9 cellular contexts compared by ENCODE assay signal in genomic region chr11:65640483-65641207, GRCh38. TPM values are rescaled to one million over a fixed set of nuclear protein-coding genes. Genes with fewer than 3 reads are reported as not detected.
DNase-seq lines count a peak whose midpoint lies in the region; ATAC-seq and TF ChIP-seq lines count a peak whose summit lies in the region.
"Had no signal": no experiment of that assay in that cellular context is flagged by ENCODE, and none has a peak within 500 bp of the region (broad histone marks: within the 10 kb centered on the region; RNA-seq: fewer than 3 reads in every experiment).

No MANE protein-coding gene starts in this region.

- no peaks in the 10 kb centered on the region for H3K9me3 Mint-ChIP-seq in activated CD8-positive, alpha-beta T cell treated with anti-CD3 and anti-CD28 coated beads for 36 hours
- H3K9me3 Mint-ChIP-seq in stimulated activated naive CD8-positive, alpha-beta T cell treated with anti-CD3 and anti-CD28 coated beads, Interleukin-15, Interleukin-2, amounts not matched to agents 100 ng/mL and 50 ng/mL, for 24 hours: no peaks in the 10 kb centered on the region
- H3K9me3 Mint-ChIP-seq: neural crest cell had no signal

- H3K4me3 Mint-ChIP-seq in activated CD8-positive, alpha-beta T cell treated with anti-CD3 and anti-CD28 coated beads for 36 hours: peak overlapping the region; percentile 77
- H3K4me3 Mint-ChIP-seq in stimulated activated naive CD8-positive, alpha-beta T cell treated with anti-CD3 and anti-CD28 coated beads, Interleukin-15, Interleukin-2, amounts not matched to agents 100 ng/mL and 50 ng/mL, for 24 hours: peak overlapping the region; percentile 96

- peak; percentile 60 for DNase-seq in activated CD8-positive, alpha-beta T cell treated with anti-CD3 and anti-CD28 coated beads for 36 hours
- peak; percentile 94 for DNase-seq in cardiac septum (ENCODE audit: low spot score)
- no peak for DNase-seq in RKO (ENCODE audit: low spot score)
- no peak for DNase-seq in NCI-H82 treated with DMSO at 0.1 percent for 48 hours (lab: John Stamatoyannopoulos, UW; ENCODE audit: unreplicated experiment)
- no peak for DNase-seq in HUDEP-2 (lab: John Stamatoyannopoulos, UW; ENCODE audit: unreplicated experiment in 76 of 76)
- no peak for DNase-seq in GM10248 (ENCODE audit: extremely low spot score)

- peaks cover 59% of the 10 kb centered on the region for H3K36me3 Mint-ChIP-seq in activated CD8-positive, alpha-beta T cell treated with anti-CD3 and anti-CD28 coated beads for 36 hours (ENCODE audit: low read depth)
- H3K36me3 Mint-ChIP-seq in stimulated activated naive CD8-positive, alpha-beta T cell treated with anti-CD3 and anti-CD28 coated beads, Interleukin-15, Interleukin-2, amounts not matched to agents 100 ng/mL and 50 ng/mL, for 24 hours (ENCODE audit: low read depth): peaks cover 28% of the 10 kb centered on the region

- H3K27me3 Mint-ChIP-seq in activated CD8-positive, alpha-beta T cell treated with anti-CD3 and anti-CD28 coated beads for 36 hours: no peaks in the 10 kb centered on the region
- H3K27me3 Mint-ChIP-seq in stimulated activated naive CD8-positive, alpha-beta T cell treated with anti-CD3 and anti-CD28 coated beads, Interleukin-15, Interleukin-2, amounts not matched to agents 100 ng/mL and 50 ng/mL, for 24 hours: no peaks in the 10 kb centered on the region

- TF ChIP-seq CTCF in activated CD8-positive, alpha-beta T cell treated with anti-CD3 and anti-CD28 coated beads for 36 hours (IDR thresholded peaks at IDR 0.05): no peak
- no peak for TF ChIP-seq CTCF in GM10248 (IDR thresholded peaks at IDR 0.05; ENCODE audit: control extremely low read depth, extremely low read depth, low read depth, missing control alignments)

- CTCF ChIA-PET in activated CD8-positive, alpha-beta T cell treated with anti-CD3 and anti-CD28 coated beads for 36 hours (lab: Charles Lee): interaction anchor here (1.6 to 3.2 kb wide), 3 partner anchors 12 to 71 kb away, joined by 5 to 17 read pairs (median 11); no protein-coding TSS in a partner anchor
- CTCF ChIA-PET in GM10248 (lab: Yijun Ruan, JAX): interaction anchor here (1.0 to 5.7 kb wide), 4 partner anchors 8 to 249 kb away, joined by 3 to 54 read pairs (median 4); no protein-coding TSS in a partner anchor

- POLR2A ChIA-PET in activated CD8-positive, alpha-beta T cell treated with anti-CD3 and anti-CD28 coated beads for 36 hours (lab: Charles Lee): interaction anchor here (1.0 to 23.0 kb wide), 7 partner anchors 14 to 142 kb away, joined by 3 to 320 read pairs (median 5); partner anchors contain the start of genes KAT5, MALAT1, PCNX3 and RELA
- POLR2A ChIA-PET in GM10248 (lab: Yijun Ruan, JAX): interaction anchor here (5.2 kb wide), 1 partner anchor 12 kb away, joined by 31 read pairs; no protein-coding TSS in a partner anchor

- intact Hi-C loops in activated CD8-positive, alpha-beta T cell treated with anti-CD3 and anti-CD28 coated beads for 36 hours (cut with micrococcal nuclease): no loop called here
- intact Hi-C loops in cardiac septum (cut with DNase I): no loop called here

- peak; percentile 15 for ATAC-seq in HG03139 (IDR thresholded peaks at IDR 0.05; ENCODE audit: unreplicated experiment)
- ATAC-seq in activated CD8-positive, alpha-beta T cell treated with anti-CD3 and anti-CD28 coated beads for 36 hours: no peak

- H3K4me1 Mint-ChIP-seq in activated CD8-positive, alpha-beta T cell treated with anti-CD3 and anti-CD28 coated beads for 36 hours (ENCODE audit: low read depth): peaks cover 37% of the 10 kb centered on the region
- peaks cover 50% of the 10 kb centered on the region for H3K4me1 Mint-ChIP-seq in stimulated activated naive CD8-positive, alpha-beta T cell treated with anti-CD3 and anti-CD28 coated beads, Interleukin-15, Interleukin-2, amounts not matched to agents 100 ng/mL and 50 ng/mL, for 24 hours (ENCODE audit: low read depth)

- peak overlapping the region; percentile 90 for H3K27ac Mint-ChIP-seq in activated CD8-positive, alpha-beta T cell treated with anti-CD3 and anti-CD28 coated beads for 36 hours
- H3K27ac Mint-ChIP-seq in stimulated activated naive CD8-positive, alpha-beta T cell treated with anti-CD3 and anti-CD28 coated beads, Interleukin-15, Interleukin-2, amounts not matched to agents 100 ng/mL and 50 ng/mL, for 24 hours: peak overlapping the region; percentile 89

RNA-seq across cellular contexts. Expression of gene SIPA1, which starts 2.7 kb away (rescaled TPM):
- 100 to 1,000 TPM; 172 to 180 TPM for total RNA-seq in activated CD8-positive, alpha-beta T cell treated with anti-CD3 and anti-CD28 coated beads for 36 hours
- total RNA-seq in cardiac septum: 29.7 TPM

RNA-seq across cellular contexts. Expression of gene RELA, which starts 22.1 kb away (rescaled TPM):
- total RNA-seq in activated CD8-positive, alpha-beta T cell treated with anti-CD3 and anti-CD28 coated beads for 36 hours: 10 to 100 TPM; 65.6 to 72.5 TPM
- total RNA-seq in cardiac septum: 45.0 TPM

RNA-seq across cellular contexts. Expression of gene PCNX3, which starts 25.1 kb away (rescaled TPM):
- total RNA-seq in activated CD8-positive, alpha-beta T cell treated with anti-CD3 and anti-CD28 coated beads for 36 hours: 10 to 100 TPM; 34.3 to 34.4 TPM
- total RNA-seq in cardiac septum: 15.9 TPM

RNA-seq across cellular contexts. Expression of gene MAP3K11, which starts 26.6 kb away (rescaled TPM):
- 10 to 100 TPM; 40.3 to 45.6 TPM for total RNA-seq in activated CD8-positive, alpha-beta T cell treated with anti-CD3 and anti-CD28 coated beads for 36 hours
- 42.5 TPM for total RNA-seq in cardiac septum

RNA-seq across cellular contexts. Expression of gene KCNK7, which starts 45.0 kb away (rescaled TPM):
- under 1 TPM in 1 of 2 experiments, not detected in 1; 0.77 TPM for total RNA-seq in activated CD8-positive, alpha-beta T cell treated with anti-CD3 and anti-CD28 coated beads for 36 hours
- 1.5 TPM for total RNA-seq in cardiac septum

Comparison
In these comparisons a context has a peak if more than half of its experiments do, and no peak if none do; other contexts are left out.
1. DNase-seq: peak in activated CD8-positive, alpha-beta T cell treated with anti-CD3 and anti-CD28 coated beads for 36 hours (single experiment) and cardiac septum (single experiment); none in RKO (single experiment), NCI-H82 treated with DMSO at 0.1 percent for 48 hours (single experiment), HUDEP-2 (0 of 76) and GM10248 (single experiment).